Comparison of ENCODE assay signal across 1 cellular context in the genomic region with DNA sequence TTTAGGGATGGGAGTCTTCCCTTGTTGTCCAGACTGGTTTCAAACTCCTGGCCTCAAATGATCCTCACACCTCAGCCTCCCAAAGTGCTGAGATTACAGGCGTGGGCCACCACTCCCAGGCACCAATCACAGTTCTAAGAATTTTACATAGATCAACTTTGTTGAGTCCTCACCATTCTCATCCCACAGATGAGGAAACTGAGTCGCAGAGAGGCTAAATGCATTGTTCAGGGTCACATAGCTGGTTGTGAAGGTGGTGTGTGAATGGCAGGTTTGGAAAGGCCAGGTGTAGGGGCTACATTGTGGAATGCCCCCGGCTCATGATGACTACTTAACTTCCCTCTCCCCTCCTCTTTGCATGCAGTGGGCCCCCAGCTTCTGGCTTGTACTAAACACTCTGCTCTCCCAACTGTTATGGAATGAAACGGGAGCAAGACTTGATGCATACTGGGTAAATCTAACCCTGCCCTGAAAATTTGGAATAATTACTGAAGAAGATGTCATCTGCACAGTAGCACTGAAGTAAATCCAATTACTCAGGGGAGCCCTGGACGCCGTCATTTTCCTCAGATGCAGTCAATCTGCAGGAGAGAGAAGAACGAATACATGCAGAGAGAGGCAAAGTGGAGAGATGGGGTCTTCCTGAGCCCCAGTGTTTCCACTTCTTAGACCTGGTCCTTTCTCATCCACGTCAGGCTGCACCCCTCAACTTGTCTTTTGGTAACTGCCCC.
TF ChIP-seq lines count a peak whose summit lies in the region.

No MANE protein-coding gene starts in this region.

TF ChIP-seq in K562, 482 proteins besides CTCF, POLR2A, EP300 and RAD21 (continues in another document):
- TF ChIP-seq YBX1 (IDR thresholded peaks at IDR 0.05) (no peak), ESRRB (CRISPR knock-in tag; IDR thresholded peaks at IDR 0.05; ENCODE audit: borderline replicate concordance) (no peak), ZNF79 (CRISPR knock-in tag; IDR thresholded peaks at IDR 0.05; ENCODE audit: low read depth) (no peak), TCF3 (CRISPR knock-in tag; IDR thresholded peaks at IDR 0.05) (no peak), ZNF316 (IDR thresholded peaks at IDR 0.05) (no peak), XRCC3 (IDR thresholded peaks at IDR 0.05) (no peak), CBFA2T3 (IDR thresholded peaks at IDR 0.05) (no peak), HCFC1 (IDR thresholded peaks at IDR 0.05; ENCODE audit: low read depth, low read length) (no peak), POLR3G (IDR thresholded peaks at IDR 0.05; ENCODE audit: extremely low read depth, insufficient read length, insufficient replicate concordance) (no peak), SRSF7 (optimal IDR thresholded peaks at IDR 0.05; ENCODE audit: low read depth, low read length) (no peak)
- TF ChIP-seq, protein P1, sequence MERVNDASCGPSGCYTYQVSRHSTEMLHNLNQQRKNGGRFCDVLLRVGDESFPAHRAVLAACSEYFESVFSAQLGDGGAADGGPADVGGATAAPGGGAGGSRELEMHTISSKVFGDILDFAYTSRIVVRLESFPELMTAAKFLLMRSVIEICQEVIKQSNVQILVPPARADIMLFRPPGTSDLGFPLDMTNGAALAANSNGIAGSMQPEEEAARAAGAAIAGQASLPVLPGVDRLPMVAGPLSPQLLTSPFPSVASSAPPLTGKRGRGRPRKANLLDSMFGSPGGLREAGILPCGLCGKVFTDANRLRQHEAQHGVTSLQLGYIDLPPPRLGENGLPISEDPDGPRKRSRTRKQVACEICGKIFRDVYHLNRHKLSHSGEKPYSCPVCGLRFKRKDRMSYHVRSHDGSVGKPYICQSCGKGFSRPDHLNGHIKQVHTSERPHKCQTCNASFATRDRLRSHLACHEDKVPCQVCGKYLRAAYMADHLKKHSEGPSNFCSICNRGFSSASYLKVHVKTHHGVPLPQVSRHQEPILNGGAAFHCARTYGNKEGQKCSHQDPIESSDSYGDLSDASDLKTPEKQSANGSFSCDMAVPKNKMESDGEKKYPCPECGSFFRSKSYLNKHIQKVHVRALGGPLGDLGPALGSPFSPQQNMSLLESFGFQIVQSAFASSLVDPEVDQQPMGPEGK (CRISPR knock-in tag; IDR thresholded peaks at IDR 0.05; ENCODE audit: borderline replicate concordance): no peak
- TF ChIP-seq, protein P2, sequence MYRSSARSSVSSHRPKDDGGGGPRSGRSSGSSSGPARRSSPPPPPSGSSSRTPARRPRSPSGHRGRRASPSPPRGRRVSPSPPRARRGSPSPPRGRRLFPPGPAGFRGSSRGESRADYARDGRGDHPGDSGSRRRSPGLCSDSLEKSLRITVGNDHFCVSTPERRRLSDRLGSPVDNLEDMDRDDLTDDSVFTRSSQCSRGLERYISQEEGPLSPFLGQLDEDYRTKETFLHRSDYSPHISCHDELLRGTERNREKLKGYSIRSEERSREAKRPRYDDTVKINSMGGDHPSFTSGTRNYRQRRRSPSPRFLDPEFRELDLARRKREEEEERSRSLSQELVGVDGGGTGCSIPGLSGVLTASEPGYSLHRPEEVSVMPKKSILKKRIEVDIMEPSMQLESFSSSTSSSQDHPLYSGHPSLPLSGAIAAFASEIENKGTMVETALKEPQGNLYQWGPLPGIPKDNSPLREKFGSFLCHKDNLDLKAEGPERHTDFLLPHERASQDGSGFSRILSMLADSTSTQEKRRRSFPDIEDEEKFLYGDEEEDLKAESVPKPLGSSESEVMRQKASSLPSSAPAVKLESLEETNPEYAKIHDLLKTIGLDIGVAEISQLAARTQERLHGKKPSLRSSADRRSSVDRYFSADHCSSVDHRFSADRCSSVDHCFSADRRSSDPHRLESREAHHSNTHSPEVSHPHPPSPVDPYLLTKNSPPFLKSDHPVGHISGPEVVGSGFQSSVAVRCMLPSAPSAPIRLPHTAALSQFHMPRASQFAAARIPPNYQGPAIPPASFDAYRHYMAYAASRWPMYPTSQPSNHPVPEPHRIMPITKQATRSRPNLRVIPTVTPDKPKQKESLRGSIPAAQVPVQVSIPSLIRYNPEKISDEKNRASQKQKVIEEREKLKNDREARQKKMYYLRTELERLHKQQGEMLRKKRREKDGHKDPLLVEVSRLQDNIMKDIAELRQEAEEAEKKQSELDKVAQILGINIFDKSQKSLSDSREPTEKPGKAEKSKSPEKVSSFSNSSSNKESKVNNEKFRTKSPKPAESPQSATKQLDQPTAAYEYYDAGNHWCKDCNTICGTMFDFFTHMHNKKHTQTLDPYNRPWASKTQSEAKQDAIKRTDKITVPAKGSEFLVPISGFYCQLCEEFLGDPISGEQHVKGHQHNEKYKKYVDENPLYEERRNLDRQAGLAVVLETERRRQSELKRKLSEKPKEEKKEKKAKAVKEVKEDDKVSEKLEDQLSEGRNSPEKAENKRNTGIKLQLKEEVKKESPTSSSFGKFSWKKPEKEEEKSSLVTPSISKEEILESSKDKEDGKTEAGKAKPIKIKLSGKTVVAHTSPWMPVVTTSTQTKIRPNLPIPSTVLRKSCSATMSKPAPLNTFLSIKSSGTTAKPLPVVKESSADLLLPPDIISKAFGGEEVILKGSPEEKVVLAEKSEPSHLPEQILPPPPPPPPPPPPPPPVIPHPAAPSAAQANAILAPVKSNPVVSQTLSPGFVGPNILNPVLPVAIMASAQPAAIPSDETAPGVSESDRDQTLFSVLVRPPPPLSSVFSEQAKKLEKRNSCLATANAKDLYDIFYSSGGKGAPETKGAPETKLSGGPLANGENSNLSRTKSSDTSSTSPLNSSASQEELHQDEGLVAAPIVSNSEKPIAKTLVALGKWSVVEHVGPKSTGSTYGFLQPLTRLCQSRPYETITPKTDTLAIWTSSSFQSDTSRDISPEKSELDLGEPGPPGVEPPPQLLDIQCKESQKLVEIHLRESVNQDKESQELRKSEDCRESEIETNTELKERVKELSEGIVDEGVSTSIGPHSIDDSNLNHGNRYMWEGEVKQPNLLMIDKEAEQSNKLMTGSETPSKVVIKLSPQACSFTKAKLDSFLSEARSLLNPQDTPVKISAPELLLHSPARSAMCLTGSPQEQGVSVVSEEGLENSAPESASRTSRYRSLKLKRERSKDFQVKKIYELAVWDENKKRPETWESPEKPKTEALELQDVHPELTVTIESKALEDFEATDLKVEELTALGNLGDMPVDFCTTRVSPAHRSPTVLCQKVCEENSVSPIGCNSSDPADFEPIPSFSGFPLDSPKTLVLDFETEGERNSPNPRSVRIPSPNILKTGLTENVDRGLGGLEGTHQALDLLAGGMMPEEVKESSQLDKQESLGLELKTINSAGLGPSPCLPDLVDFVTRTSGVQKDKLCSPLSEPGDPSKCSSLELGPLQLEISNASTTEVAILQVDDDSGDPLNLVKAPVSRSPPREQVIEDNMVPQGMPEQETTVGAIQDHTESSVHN (IDR thresholded peaks at IDR 0.05; ENCODE audit: borderline replicate concordance in 1 of 2, low read depth in 1 of 2): no peak
- TF ChIP-seq, protein P3, sequence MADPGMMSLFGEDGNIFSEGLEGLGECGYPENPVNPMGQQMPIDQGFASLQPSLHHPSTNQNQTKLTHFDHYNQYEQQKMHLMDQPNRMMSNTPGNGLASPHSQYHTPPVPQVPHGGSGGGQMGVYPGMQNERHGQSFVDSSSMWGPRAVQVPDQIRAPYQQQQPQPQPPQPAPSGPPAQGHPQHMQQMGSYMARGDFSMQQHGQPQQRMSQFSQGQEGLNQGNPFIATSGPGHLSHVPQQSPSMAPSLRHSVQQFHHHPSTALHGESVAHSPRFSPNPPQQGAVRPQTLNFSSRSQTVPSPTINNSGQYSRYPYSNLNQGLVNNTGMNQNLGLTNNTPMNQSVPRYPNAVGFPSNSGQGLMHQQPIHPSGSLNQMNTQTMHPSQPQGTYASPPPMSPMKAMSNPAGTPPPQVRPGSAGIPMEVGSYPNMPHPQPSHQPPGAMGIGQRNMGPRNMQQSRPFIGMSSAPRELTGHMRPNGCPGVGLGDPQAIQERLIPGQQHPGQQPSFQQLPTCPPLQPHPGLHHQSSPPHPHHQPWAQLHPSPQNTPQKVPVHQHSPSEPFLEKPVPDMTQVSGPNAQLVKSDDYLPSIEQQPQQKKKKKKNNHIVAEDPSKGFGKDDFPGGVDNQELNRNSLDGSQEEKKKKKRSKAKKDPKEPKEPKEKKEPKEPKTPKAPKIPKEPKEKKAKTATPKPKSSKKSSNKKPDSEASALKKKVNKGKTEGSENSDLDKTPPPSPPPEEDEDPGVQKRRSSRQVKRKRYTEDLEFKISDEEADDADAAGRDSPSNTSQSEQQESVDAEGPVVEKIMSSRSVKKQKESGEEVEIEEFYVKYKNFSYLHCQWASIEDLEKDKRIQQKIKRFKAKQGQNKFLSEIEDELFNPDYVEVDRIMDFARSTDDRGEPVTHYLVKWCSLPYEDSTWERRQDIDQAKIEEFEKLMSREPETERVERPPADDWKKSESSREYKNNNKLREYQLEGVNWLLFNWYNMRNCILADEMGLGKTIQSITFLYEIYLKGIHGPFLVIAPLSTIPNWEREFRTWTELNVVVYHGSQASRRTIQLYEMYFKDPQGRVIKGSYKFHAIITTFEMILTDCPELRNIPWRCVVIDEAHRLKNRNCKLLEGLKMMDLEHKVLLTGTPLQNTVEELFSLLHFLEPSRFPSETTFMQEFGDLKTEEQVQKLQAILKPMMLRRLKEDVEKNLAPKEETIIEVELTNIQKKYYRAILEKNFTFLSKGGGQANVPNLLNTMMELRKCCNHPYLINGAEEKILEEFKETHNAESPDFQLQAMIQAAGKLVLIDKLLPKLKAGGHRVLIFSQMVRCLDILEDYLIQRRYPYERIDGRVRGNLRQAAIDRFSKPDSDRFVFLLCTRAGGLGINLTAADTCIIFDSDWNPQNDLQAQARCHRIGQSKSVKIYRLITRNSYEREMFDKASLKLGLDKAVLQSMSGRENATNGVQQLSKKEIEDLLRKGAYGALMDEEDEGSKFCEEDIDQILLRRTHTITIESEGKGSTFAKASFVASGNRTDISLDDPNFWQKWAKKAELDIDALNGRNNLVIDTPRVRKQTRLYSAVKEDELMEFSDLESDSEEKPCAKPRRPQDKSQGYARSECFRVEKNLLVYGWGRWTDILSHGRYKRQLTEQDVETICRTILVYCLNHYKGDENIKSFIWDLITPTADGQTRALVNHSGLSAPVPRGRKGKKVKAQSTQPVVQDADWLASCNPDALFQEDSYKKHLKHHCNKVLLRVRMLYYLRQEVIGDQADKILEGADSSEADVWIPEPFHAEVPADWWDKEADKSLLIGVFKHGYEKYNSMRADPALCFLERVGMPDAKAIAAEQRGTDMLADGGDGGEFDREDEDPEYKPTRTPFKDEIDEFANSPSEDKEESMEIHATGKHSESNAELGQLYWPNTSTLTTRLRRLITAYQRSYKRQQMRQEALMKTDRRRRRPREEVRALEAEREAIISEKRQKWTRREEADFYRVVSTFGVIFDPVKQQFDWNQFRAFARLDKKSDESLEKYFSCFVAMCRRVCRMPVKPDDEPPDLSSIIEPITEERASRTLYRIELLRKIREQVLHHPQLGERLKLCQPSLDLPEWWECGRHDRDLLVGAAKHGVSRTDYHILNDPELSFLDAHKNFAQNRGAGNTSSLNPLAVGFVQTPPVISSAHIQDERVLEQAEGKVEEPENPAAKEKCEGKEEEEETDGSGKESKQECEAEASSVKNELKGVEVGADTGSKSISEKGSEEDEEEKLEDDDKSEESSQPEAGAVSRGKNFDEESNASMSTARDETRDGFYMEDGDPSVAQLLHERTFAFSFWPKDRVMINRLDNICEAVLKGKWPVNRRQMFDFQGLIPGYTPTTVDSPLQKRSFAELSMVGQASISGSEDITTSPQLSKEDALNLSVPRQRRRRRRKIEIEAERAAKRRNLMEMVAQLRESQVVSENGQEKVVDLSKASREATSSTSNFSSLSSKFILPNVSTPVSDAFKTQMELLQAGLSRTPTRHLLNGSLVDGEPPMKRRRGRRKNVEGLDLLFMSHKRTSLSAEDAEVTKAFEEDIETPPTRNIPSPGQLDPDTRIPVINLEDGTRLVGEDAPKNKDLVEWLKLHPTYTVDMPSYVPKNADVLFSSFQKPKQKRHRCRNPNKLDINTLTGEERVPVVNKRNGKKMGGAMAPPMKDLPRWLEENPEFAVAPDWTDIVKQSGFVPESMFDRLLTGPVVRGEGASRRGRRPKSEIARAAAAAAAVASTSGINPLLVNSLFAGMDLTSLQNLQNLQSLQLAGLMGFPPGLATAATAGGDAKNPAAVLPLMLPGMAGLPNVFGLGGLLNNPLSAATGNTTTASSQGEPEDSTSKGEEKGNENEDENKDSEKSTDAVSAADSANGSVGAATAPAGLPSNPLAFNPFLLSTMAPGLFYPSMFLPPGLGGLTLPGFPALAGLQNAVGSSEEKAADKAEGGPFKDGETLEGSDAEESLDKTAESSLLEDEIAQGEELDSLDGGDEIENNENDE (IDR thresholded peaks at IDR 0.05; ENCODE audit: low read depth, low read length): no peak
- TF ChIP-seq, protein P4, sequence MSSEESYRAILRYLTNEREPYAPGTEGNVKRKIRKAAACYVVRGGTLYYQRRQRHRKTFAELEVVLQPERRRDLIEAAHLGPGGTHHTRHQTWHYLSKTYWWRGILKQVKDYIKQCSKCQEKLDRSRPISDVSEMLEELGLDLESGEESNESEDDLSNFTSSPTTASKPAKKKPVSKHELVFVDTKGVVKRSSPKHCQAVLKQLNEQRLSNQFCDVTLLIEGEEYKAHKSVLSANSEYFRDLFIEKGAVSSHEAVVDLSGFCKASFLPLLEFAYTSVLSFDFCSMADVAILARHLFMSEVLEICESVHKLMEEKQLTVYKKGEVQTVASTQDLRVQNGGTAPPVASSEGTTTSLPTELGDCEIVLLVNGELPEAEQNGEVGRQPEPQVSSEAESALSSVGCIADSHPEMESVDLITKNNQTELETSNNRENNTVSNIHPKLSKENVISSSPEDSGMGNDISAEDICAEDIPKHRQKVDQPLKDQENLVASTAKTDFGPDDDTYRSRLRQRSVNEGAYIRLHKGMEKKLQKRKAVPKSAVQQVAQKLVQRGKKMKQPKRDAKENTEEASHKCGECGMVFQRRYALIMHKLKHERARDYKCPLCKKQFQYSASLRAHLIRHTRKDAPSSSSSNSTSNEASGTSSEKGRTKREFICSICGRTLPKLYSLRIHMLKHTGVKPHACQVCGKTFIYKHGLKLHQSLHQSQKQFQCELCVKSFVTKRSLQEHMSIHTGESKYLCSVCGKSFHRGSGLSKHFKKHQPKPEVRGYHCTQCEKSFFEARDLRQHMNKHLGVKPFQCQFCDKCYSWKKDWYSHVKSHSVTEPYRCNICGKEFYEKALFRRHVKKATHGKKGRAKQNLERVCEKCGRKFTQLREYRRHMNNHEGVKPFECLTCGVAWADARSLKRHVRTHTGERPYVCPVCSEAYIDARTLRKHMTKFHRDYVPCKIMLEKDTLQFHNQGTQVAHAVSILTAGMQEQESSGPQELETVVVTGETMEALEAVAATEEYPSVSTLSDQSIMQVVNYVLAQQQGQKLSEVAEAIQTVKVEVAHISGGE (CRISPR knock-in tag; IDR thresholded peaks at IDR 0.05): peak in 1 of 3 experiments; percentile 92; a peak in 2 of 6 replicates
- TF ChIP-seq, protein P5, sequence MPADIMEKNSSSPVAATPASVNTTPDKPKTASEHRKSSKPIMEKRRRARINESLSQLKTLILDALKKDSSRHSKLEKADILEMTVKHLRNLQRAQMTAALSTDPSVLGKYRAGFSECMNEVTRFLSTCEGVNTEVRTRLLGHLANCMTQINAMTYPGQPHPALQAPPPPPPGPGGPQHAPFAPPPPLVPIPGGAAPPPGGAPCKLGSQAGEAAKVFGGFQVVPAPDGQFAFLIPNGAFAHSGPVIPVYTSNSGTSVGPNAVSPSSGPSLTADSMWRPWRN (IDR thresholded peaks at IDR 0.05; ENCODE audit: low read depth): no peak
- TF ChIP-seq, protein P6, sequence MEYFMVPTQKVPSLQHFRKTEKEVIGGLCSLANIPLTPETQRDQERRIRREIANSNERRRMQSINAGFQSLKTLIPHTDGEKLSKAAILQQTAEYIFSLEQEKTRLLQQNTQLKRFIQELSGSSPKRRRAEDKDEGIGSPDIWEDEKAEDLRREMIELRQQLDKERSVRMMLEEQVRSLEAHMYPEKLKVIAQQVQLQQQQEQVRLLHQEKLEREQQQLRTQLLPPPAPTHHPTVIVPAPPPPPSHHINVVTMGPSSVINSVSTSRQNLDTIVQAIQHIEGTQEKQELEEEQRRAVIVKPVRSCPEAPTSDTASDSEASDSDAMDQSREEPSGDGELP (CRISPR knock-in tag; IDR thresholded peaks at IDR 0.05; ENCODE audit: borderline replicate concordance): no peak
